In the genomic region with DNA sequence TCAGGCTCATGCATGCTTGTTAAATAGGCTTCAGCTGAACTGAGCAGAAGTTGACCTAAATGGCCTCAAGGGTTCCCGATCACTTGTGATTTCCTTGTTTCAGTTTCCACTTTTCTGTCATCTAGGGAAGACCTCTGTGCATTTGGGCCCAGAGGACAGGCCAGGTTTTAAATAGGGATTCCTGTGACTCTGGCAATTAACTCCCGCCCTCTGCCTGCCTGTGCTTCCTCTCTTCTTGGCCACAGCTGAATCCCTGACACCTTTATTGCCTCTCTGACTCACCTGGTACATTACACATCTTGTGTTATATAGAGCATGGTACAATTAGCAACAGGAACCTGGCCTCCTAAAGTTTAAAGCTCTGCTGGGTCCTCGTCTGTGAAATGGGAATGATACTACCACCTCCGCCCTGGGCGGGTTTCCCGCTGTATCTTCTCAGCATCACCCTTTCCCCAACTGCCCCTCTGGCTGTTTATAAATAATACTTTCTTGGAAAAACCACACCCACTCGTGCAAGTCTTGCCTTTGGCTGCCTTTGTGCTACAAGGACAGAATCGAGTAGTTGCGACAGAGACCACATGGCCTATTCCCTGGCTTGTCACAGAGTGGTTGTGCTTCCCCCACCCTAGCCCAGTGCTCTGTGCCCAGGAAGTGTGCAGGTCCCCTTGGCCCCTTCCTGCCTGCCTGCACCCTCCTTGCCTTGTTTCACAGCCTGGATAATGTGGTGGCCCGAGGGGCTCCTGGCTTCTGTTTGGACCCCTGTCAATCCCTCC, we compare ENCODE assay signal across 9 cellular contexts. TPM values are rescaled to one million over a fixed set of nuclear protein-coding genes. Genes with fewer than 3 reads are reported as not detected.
DNase-seq lines count a peak whose midpoint lies in the region; FAIRE-seq and TF ChIP-seq lines count a peak whose summit lies in the region.
"Had no signal": no experiment of that assay in that cellular context is flagged by ENCODE, and none has a peak within 500 bp of the region (broad histone marks: within the 10 kb centered on the region; RNA-seq: fewer than 3 reads in every experiment).

No MANE protein-coding gene starts in this region.

- no peak for TF ChIP-seq POLR2A in esophagus squamous epithelium (IDR thresholded peaks at IDR 0.05)

- H3K27me3 ChIP-seq in DOHH2 (ENCODE audit: control insufficient read depth, low read length): no peaks in the 10 kb centered on the region
- H3K27me3 ChIP-seq in NT2/D1 (ENCODE audit: insufficient read depth, insufficient read length): no peaks in the 10 kb centered on the region
- H3K27me3 ChIP-seq in esophagus squamous epithelium: no peaks in the 10 kb centered on the region
- no peaks in the 10 kb centered on the region for H3K27me3 ChIP-seq in neuronal stem cell (ENCODE audit: control insufficient read depth in 3 of 3, insufficient read depth in 3 of 3, low read depth in 1 of 3, low read length in 3 of 3)

- H3K9me2 ChIP-seq in DOHH2 (replicated peaks; ENCODE audit: control insufficient read depth, low read length): no peaks in the 10 kb centered on the region

- H3K4me1 ChIP-seq in DOHH2 (ENCODE audit: control insufficient read depth, low read length) (peaks cover 14% of the 10 kb centered on the region), NT2/D1 (ENCODE audit: insufficient read depth, insufficient read length) (peaks cover 10% of the 10 kb centered on the region), esophagus squamous epithelium (peaks cover 28 to 46% (median 35%) of the 10 kb centered on the region in 3 donors), neuronal stem cell (ENCODE audit: control insufficient read depth in 2 of 2, insufficient read depth in 1 of 2, low read depth in 1 of 2, low read length in 2 of 2) (peaks cover 4 to 10% of the 10 kb centered on the region in 2 donors)

- intact Hi-C loops in esophagus squamous epithelium (cut with DNase I): no loop called here

- no peak overlapping the region for H3K23ac ChIP-seq in neuronal stem cell (ENCODE audit: low read depth, low read length, poor library complexity)

- no peaks in the 10 kb centered on the region for H3K79me1 ChIP-seq in neuronal stem cell (ENCODE audit: low read depth, low read length)

- H3K36me3 ChIP-seq in DOHH2 (ENCODE audit: control insufficient read depth, low read length) (no peaks in the 10 kb centered on the region), NT2/D1 (ENCODE audit: insufficient read depth, insufficient read length, low read length) (peaks cover 8% of the 10 kb centered on the region), esophagus squamous epithelium (no peaks in the 10 kb centered on the region), neuronal stem cell (replicated peaks in 1 of 2; ENCODE audit: control insufficient read depth in 2 of 2, insufficient read depth in 2 of 2, low read length in 2 of 2) (no peaks in the 10 kb centered on the region)

- H3K4me3 ChIP-seq in DOHH2 (ENCODE audit: low read length): no peak overlapping the region
- H3K4me3 ChIP-seq in NT2/D1 (ENCODE audit: insufficient read length, low read depth): no peak overlapping the region
- H3K4me3 ChIP-seq in esophagus squamous epithelium: no peak overlapping the region
- no peak overlapping the region for H3K4me3 ChIP-seq in neuronal stem cell (ENCODE audit: low read length in 2 of 2)

- H3K9me3 ChIP-seq in DOHH2 (ENCODE audit: control insufficient read depth, insufficient read depth, low read length) (no peaks in the 10 kb centered on the region), NT2/D1 (ENCODE audit: insufficient read depth, low read length) (no peaks in the 10 kb centered on the region), esophagus squamous epithelium (no peaks in the 10 kb centered on the region), neuronal stem cell (replicated peaks in 1 of 2; ENCODE audit: control insufficient read depth in 2 of 2, insufficient read depth in 1 of 2, low read depth in 1 of 2, low read length in 2 of 2) (peaks cover 0 to 3% of the 10 kb centered on the region in 2 donors)

- 30 to 41% methylated on average over 9 to 10 of the region's 10 CpGs for WGBS in esophagus squamous epithelium, 2 donors
- WGBS in neuronal stem cell (ENCODE audit: extremely low coverage in 2 of 2, insufficient read length in 2 of 2, insufficient replicate concordance in 1 of 2), 2 donors: no CpG with 5 or more reads among the region's 10 CpGs

- peak overlapping the region; percentile 40 for H3K14ac ChIP-seq in neuronal stem cell (ENCODE audit: low read length)

- DNase-seq in NT2/D1 (ENCODE audit: low read depth, low spot score) (no peak), esophagus squamous epithelium (lab: John Stamatoyannopoulos, UW) (no peak), neuronal stem cell (ENCODE audit: low spot score) (no peak), urothelium cell line (ENCODE audit: low spot score) (no peak), dedifferentiated amniotic fluid mesenchymal stem cell (ENCODE audit: extremely low spot score) (no peak), NCI-H2196 treated with DMSO at 0.1 percent for 48 hours (lab: John Stamatoyannopoulos, UW; ENCODE audit: unreplicated experiment) (no peak), hippocampal formation (lab: John Stamatoyannopoulos, UW) (no peak)
- DNase-seq: central memory CD4-positive, alpha-beta T cell had no signal

- H2BK5ac ChIP-seq in neuronal stem cell (ENCODE audit: low read length): no peak overlapping the region

- no peak overlapping the region for H3K27ac ChIP-seq in DOHH2 (ENCODE audit: low read depth, low read length)
- peak overlapping the region; percentile 72 to 84 (median 82) for H3K27ac ChIP-seq in esophagus squamous epithelium
- no peak overlapping the region for H3K27ac ChIP-seq in neuronal stem cell (replicated peaks; ENCODE audit: low read length)

- no peaks in the 10 kb centered on the region for H3F3A ChIP-seq in DOHH2 (ENCODE audit: control insufficient read depth, insufficient read depth)

- H3K79me2 ChIP-seq in DOHH2 (ENCODE audit: control insufficient read depth, low read length): no peaks in the 10 kb centered on the region

- no peak overlapping the region for H2AK5ac ChIP-seq in neuronal stem cell (ENCODE audit: low read depth, low read length)

- H3K18ac ChIP-seq in neuronal stem cell (ENCODE audit: low read length): no peak overlapping the region

- no peak overlapping the region for H4K8ac ChIP-seq in neuronal stem cell (ENCODE audit: low read depth, low read length)

- no peaks in the 10 kb centered on the region for H4K20me1 ChIP-seq in DOHH2 (ENCODE audit: control insufficient read depth, insufficient read depth, low read depth, low read length)

- FAIRE-seq in urothelium cell line (lab: Jason Lieb, UNC): no peak

- no peak overlapping the region for H2BK15ac ChIP-seq in neuronal stem cell (ENCODE audit: low read length)

- no peak overlapping the region for H2AFZ ChIP-seq in neuronal stem cell (ENCODE audit: low read length)

- H3K4me2 ChIP-seq in DOHH2 (ENCODE audit: low read length) (peak overlapping the region; percentile 15; the same call in 1 of the 2 replicates), neuronal stem cell (ENCODE audit: insufficient read depth, low read length, poor library complexity, severe bottlenecking) (no peak overlapping the region)

- TF ChIP-seq CTCF in DOHH2 (IDR thresholded peaks at IDR 0.05; ENCODE audit: low read depth, low read length, poor library complexity, severe bottlenecking): no peak
- TF ChIP-seq CTCF in esophagus squamous epithelium (IDR thresholded peaks at IDR 0.05): peak in 1 of 6 experiments; percentile 14

- no peak overlapping the region for H2BK120ac ChIP-seq in neuronal stem cell (ENCODE audit: low read depth, low read length)

- H2BK12ac ChIP-seq in neuronal stem cell (ENCODE audit: low read length): no peak overlapping the region

- peak overlapping the region; percentile 5 for H3K9ac ChIP-seq in NT2/D1 (ENCODE audit: insufficient read length, low read depth)
- H3K9ac ChIP-seq in neuronal stem cell (ENCODE audit: low read depth, low read length, poor library complexity): no peak overlapping the region

- no peak overlapping the region for H4K91ac ChIP-seq in neuronal stem cell (ENCODE audit: low read depth, low read length, poor library complexity)

- no peak overlapping the region for H3K4ac ChIP-seq in neuronal stem cell (ENCODE audit: low read length)

RNA-seq across cellular contexts. Expression of a gene that starts 8.0 kb away (rescaled TPM):
- 1 to 10 TPM; 4.4 to 9.9 (median 8.5) TPM for total RNA-seq in esophagus squamous epithelium
- 2.2 TPM for polyA plus RNA-seq in neuronal stem cell (2013, experiment 1 of 2)
- 1.9 TPM for polyA plus RNA-seq in neuronal stem cell (2013, experiment 2 of 2)

Comparison
In these comparisons a context has a peak if more than half of its experiments do, and no peak if none do; other contexts are left out.
1. H3K27ac ChIP-seq: peak in esophagus squamous epithelium (4 of 4); none in DOHH2 (single experiment) and neuronal stem cell (single experiment).